ENCODE assay signal across 12 cellular contexts in genomic region chr11:64800633-64801464, GRCh38. TPM values are rescaled to one million over a fixed set of nuclear protein-coding genes. Genes with fewer than 3 reads are reported as not detected.
DNase-seq lines count a peak whose midpoint lies in the region; ATAC-seq and TF ChIP-seq lines count a peak whose summit lies in the region.
"Had no signal": no experiment of that assay in that cellular context is flagged by ENCODE, and none has a peak within 500 bp of the region (broad histone marks: within the 10 kb centered on the region; RNA-seq: fewer than 3 reads in every experiment).

No MANE protein-coding gene starts in this region.

- H3K9me3 Mint-ChIP-seq in activated CD4-positive, alpha-beta memory T cell treated with anti-CD3 and anti-CD28 coated beads for 36 hours, result no peaks in the 10 kb centered on the region
- no peaks in the 10 kb centered on the region for H3K9me3 Mint-ChIP-seq in mesothelial cell of epicardium

- peak overlapping the region in 1 of 10 donors; percentile 72 for H3K4me3 ChIP-seq in heart right ventricle
- peak overlapping the region; percentile 57 for H3K4me3 ChIP-seq in upper lobe of right lung

- CTCF ChIA-PET in activated CD4-positive, alpha-beta memory T cell treated with anti-CD3 and anti-CD28 coated beads for 36 hours (lab: Charles Lee), result interaction anchor here (0.6 to 1.4 kb wide), 2 partner anchors 13 to 93 kb away, joined by 3 read pairs; no protein-coding TSS in a partner anchor

- H3K9me3 ChIP-seq in heart right ventricle (no peaks in the 10 kb centered on the region), upper lobe of right lung (no peaks in the 10 kb centered on the region)

- peak overlapping the region in 9 of 10 donors; percentile 76 to 97 (median 90) for H3K27ac ChIP-seq in heart right ventricle
- H3K27ac ChIP-seq in upper lobe of right lung, result peak overlapping the region; percentile 72
- H3K27ac ChIP-seq: KMS-11 had no signal

- POLR2A ChIA-PET in activated CD4-positive, alpha-beta memory T cell treated with anti-CD3 and anti-CD28 coated beads for 36 hours (lab: Charles Lee), result no interaction called here

- no peak for ATAC-seq in heart right ventricle
- no peak for ATAC-seq in Right ventricle myocardium superior (ENCODE audit: poor library complexity)
- no peak for ATAC-seq in upper lobe of right lung
- no peak for ATAC-seq in GM18870 (IDR thresholded peaks at IDR 0.05; ENCODE audit: unreplicated experiment)
- ATAC-seq in HG03439 (IDR thresholded peaks at IDR 0.05; ENCODE audit: unreplicated experiment), result no peak

- DNase-seq in heart right ventricle, result no peak
- DNase-seq in Right ventricle myocardium superior, result no peak
- DNase-seq in activated CD4-positive, alpha-beta memory T cell treated with anti-CD3 and anti-CD28 coated beads for 36 hours, result no peak
- no peak for DNase-seq in mesothelial cell of epicardium (ENCODE audit: low spot score in 2 of 2, unreplicated experiment in 2 of 2)
- DNase-seq in upper lobe of right lung, result no peak
- DNase-seq in stimulated activated CD4-positive, alpha-beta T cell treated with anti-CD3 and anti-CD28 coated beads, Interleukin-4, amount 100 ng/mL, for 4 hours, result no peak
- DNase-seq: mesendoderm, NCI-H226, small intestine had no signal

- H3K27me3 Mint-ChIP-seq in activated CD4-positive, alpha-beta memory T cell treated with anti-CD3 and anti-CD28 coated beads for 36 hours, result no peaks in the 10 kb centered on the region
- no peaks in the 10 kb centered on the region for H3K27me3 Mint-ChIP-seq in mesothelial cell of epicardium (ENCODE audit: low read depth)

- H3K27me3 ChIP-seq in heart right ventricle (no peaks in the 10 kb centered on the region), upper lobe of right lung (no peaks in the 10 kb centered on the region)

- peaks cover 21% of the 10 kb centered on the region for H3K4me1 Mint-ChIP-seq in activated CD4-positive, alpha-beta memory T cell treated with anti-CD3 and anti-CD28 coated beads for 36 hours (ENCODE audit: low read depth)
- H3K4me1 Mint-ChIP-seq in mesothelial cell of epicardium, result peaks cover 10% of the 10 kb centered on the region

- H3K27ac Mint-ChIP-seq in activated CD4-positive, alpha-beta memory T cell treated with anti-CD3 and anti-CD28 coated beads for 36 hours, result peak overlapping the region; percentile 86
- peak overlapping the region; percentile 53 for H3K27ac Mint-ChIP-seq in mesothelial cell of epicardium

- 81 to 85% methylated on average over 25 of the region's 25 CpGs for WGBS in heart right ventricle, 2 donors

- H3K4me3 Mint-ChIP-seq in activated CD4-positive, alpha-beta memory T cell treated with anti-CD3 and anti-CD28 coated beads for 36 hours, result peak overlapping the region; percentile 82
- peak overlapping the region; percentile 65 for H3K4me3 Mint-ChIP-seq in mesothelial cell of epicardium

- H3K36me3 ChIP-seq in heart right ventricle, result peaks cover 0 to 57% (median 7%) of the 10 kb centered on the region in 9 donors
- H3K36me3 ChIP-seq in upper lobe of right lung, result peaks cover 29% of the 10 kb centered on the region

- H3K4me1 ChIP-seq in heart right ventricle (peaks cover 14 to 46% (median 26%) of the 10 kb centered on the region in 9 donors), upper lobe of right lung (peaks cover 20% of the 10 kb centered on the region)

- H3K36me3 Mint-ChIP-seq in activated CD4-positive, alpha-beta memory T cell treated with anti-CD3 and anti-CD28 coated beads for 36 hours, result peaks cover 17% of the 10 kb centered on the region
- peaks cover 5% of the 10 kb centered on the region for H3K36me3 Mint-ChIP-seq in mesothelial cell of epicardium

- intact Hi-C loops in heart right ventricle (cut with DNase I) (no loop called here), Right ventricle myocardium superior (cut with DNase I) (no loop called here), upper lobe of right lung (cut with DNase I) (no loop called here)
- intact Hi-C loops in activated CD4-positive, alpha-beta memory T cell treated with anti-CD3 and anti-CD28 coated beads for 36 hours (cut with micrococcal nuclease), result no loop called here

- no peak for TF ChIP-seq CTCF in heart right ventricle (IDR thresholded peaks at IDR 0.05)
- no peak for TF ChIP-seq CTCF in mesothelial cell of epicardium (IDR thresholded peaks at IDR 0.05; ENCODE audit: unreplicated experiment)
- no peak for TF ChIP-seq CTCF in upper lobe of right lung (IDR thresholded peaks at IDR 0.05)

RNA-seq across cellular contexts. Expression of gene MAP4K2, which starts 2.2 kb away (rescaled TPM):
- 10 to 100 TPM in 2 of 10 donors, 1 to 10 TPM in 8; 4.6 to 11.3 (median 8.1) TPM for total RNA-seq in heart right ventricle
- 10 to 100 TPM in 1 of 2 donors, 1 to 10 TPM in 1; 7.8 to 19.9 TPM for polyA plus RNA-seq in heart right ventricle
- 7.7 TPM for total RNA-seq in Right ventricle myocardium superior
- total RNA-seq in activated CD4-positive, alpha-beta memory T cell treated with anti-CD3 and anti-CD28 coated beads for 36 hours, result 10 to 100 TPM; 83.3 to 85.8 TPM
- 23.7 to 25.8 TPM (median 25.0 TPM) in 3 replicates for total RNA-seq in mesothelial cell of epicardium
- 28.9 TPM for total RNA-seq in upper lobe of right lung

RNA-seq across cellular contexts. Expression of gene MEN1, which starts 9.5 kb away (rescaled TPM):
- total RNA-seq in heart right ventricle, result 10 to 100 TPM in 2 of 10 donors, 1 to 10 TPM in 8; 5.8 to 12.5 (median 8.1) TPM
- polyA plus RNA-seq in heart right ventricle, result 10 to 100 TPM in 1 of 2 donors, 1 to 10 TPM in 1; 9.9 to 10.7 TPM
- total RNA-seq in Right ventricle myocardium superior, result 8.6 TPM
- 10 to 100 TPM; 31.3 to 32.2 TPM for total RNA-seq in activated CD4-positive, alpha-beta memory T cell treated with anti-CD3 and anti-CD28 coated beads for 36 hours
- total RNA-seq in mesothelial cell of epicardium, result 44.5 to 45.4 TPM (median 44.9 TPM) in 3 replicates
- total RNA-seq in upper lobe of right lung, result 22.5 TPM

RNA-seq across cellular contexts. Expression of gene SF1, which starts 22.5 kb away (rescaled TPM):
- total RNA-seq in heart right ventricle (100 to 1,000 TPM; 149 to 201 (median 165) TPM), Right ventricle myocardium superior (182 TPM), mesothelial cell of epicardium (529 to 536 TPM (median 533 TPM) in 3 replicates), upper lobe of right lung (294 TPM)
- polyA plus RNA-seq in heart right ventricle, result 10 to 100 TPM; 45.6 to 91.1 TPM
- total RNA-seq in activated CD4-positive, alpha-beta memory T cell treated with anti-CD3 and anti-CD28 coated beads for 36 hours, result 100 to 1,000 TPM; 323 to 328 TPM

RNA-seq across cellular contexts. Expression of gene PYGM, which starts 41.1 kb away (rescaled TPM):
- 100 to 1,000 TPM in 8 of 10 donors, 10 to 100 TPM in 2; 76.8 to 249 (median 132) TPM for total RNA-seq in heart right ventricle
- polyA plus RNA-seq in heart right ventricle, result 10 to 100 TPM; 11.3 to 90.1 TPM
- total RNA-seq in Right ventricle myocardium superior, result 183 TPM
- 1 to 10 TPM in 1 of 2 experiments, under 1 TPM in 1; 0.94 to 1.6 TPM for total RNA-seq in activated CD4-positive, alpha-beta memory T cell treated with anti-CD3 and anti-CD28 coated beads for 36 hours
- 6.4 to 7.6 TPM (median 7.1 TPM) in 3 replicates for total RNA-seq in mesothelial cell of epicardium
- total RNA-seq in upper lobe of right lung, result 2.0 TPM

RNA-seq across cellular contexts. Expression of gene CDC42BPG, which starts 43.6 kb away (rescaled TPM):
- total RNA-seq in heart right ventricle, result 1 to 10 TPM in 1 of 10 donors, under 1 TPM in 9; 0.04 to 1.3 (median 0.27) TPM
- polyA plus RNA-seq in heart right ventricle, result under 1 TPM; 0.17 to 0.37 TPM
- 0.35 TPM for total RNA-seq in Right ventricle myocardium superior
- total RNA-seq in activated CD4-positive, alpha-beta memory T cell treated with anti-CD3 and anti-CD28 coated beads for 36 hours, result under 1 TPM; 0.39 to 0.69 TPM
- 24.6 to 30.1 TPM (median 25.0 TPM) in 3 replicates for total RNA-seq in mesothelial cell of epicardium
- 20.9 TPM for total RNA-seq in upper lobe of right lung
